2 cellular contexts compared by ENCODE assay signal in the genomic region with DNA sequence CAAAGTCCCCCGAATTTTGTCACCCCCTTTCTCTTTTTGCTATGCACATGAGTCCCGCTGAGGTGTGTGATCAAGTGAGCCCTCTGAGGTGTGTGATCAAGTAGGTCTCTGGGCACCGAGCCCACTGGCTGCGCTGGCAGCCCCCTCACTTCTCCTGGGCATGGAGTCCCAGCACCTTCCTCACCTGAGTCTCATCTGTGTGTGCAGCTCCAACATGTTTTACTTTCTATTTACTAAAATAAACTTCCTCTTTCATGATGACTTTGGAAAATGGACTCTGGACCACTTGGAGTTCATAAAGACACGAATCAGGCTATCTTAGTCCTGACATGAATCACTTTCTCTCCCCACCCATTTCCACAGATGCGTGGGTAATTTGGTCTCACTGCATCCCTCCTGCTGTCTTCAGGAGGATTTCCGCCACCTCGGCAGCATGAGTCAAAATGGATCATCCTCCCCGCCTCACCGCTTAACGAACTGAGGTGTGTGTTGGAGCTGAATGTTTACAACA.
TF ChIP-seq lines count a peak whose summit lies in the region.

No MANE protein-coding gene starts in this region.

TF ChIP-seq in WTC11, 78 proteins besides CTCF, POLR2A, EP300 and RAD21 (continued from another document):
- TF ChIP-seq FOXP4 (CRISPR knock-in tag; IDR thresholded peaks at IDR 0.05): no peak
- TF ChIP-seq, protein P1, sequence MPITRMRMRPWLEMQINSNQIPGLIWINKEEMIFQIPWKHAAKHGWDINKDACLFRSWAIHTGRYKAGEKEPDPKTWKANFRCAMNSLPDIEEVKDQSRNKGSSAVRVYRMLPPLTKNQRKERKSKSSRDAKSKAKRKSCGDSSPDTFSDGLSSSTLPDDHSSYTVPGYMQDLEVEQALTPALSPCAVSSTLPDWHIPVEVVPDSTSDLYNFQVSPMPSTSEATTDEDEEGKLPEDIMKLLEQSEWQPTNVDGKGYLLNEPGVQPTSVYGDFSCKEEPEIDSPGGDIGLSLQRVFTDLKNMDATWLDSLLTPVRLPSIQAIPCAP (CRISPR knock-in tag; IDR thresholded peaks at IDR 0.05): no peak

TF ChIP-seq in GM23338, 12 proteins besides CTCF, POLR2A, EP300 and RAD21 (continued from another document):
- TF ChIP-seq, protein P2, sequence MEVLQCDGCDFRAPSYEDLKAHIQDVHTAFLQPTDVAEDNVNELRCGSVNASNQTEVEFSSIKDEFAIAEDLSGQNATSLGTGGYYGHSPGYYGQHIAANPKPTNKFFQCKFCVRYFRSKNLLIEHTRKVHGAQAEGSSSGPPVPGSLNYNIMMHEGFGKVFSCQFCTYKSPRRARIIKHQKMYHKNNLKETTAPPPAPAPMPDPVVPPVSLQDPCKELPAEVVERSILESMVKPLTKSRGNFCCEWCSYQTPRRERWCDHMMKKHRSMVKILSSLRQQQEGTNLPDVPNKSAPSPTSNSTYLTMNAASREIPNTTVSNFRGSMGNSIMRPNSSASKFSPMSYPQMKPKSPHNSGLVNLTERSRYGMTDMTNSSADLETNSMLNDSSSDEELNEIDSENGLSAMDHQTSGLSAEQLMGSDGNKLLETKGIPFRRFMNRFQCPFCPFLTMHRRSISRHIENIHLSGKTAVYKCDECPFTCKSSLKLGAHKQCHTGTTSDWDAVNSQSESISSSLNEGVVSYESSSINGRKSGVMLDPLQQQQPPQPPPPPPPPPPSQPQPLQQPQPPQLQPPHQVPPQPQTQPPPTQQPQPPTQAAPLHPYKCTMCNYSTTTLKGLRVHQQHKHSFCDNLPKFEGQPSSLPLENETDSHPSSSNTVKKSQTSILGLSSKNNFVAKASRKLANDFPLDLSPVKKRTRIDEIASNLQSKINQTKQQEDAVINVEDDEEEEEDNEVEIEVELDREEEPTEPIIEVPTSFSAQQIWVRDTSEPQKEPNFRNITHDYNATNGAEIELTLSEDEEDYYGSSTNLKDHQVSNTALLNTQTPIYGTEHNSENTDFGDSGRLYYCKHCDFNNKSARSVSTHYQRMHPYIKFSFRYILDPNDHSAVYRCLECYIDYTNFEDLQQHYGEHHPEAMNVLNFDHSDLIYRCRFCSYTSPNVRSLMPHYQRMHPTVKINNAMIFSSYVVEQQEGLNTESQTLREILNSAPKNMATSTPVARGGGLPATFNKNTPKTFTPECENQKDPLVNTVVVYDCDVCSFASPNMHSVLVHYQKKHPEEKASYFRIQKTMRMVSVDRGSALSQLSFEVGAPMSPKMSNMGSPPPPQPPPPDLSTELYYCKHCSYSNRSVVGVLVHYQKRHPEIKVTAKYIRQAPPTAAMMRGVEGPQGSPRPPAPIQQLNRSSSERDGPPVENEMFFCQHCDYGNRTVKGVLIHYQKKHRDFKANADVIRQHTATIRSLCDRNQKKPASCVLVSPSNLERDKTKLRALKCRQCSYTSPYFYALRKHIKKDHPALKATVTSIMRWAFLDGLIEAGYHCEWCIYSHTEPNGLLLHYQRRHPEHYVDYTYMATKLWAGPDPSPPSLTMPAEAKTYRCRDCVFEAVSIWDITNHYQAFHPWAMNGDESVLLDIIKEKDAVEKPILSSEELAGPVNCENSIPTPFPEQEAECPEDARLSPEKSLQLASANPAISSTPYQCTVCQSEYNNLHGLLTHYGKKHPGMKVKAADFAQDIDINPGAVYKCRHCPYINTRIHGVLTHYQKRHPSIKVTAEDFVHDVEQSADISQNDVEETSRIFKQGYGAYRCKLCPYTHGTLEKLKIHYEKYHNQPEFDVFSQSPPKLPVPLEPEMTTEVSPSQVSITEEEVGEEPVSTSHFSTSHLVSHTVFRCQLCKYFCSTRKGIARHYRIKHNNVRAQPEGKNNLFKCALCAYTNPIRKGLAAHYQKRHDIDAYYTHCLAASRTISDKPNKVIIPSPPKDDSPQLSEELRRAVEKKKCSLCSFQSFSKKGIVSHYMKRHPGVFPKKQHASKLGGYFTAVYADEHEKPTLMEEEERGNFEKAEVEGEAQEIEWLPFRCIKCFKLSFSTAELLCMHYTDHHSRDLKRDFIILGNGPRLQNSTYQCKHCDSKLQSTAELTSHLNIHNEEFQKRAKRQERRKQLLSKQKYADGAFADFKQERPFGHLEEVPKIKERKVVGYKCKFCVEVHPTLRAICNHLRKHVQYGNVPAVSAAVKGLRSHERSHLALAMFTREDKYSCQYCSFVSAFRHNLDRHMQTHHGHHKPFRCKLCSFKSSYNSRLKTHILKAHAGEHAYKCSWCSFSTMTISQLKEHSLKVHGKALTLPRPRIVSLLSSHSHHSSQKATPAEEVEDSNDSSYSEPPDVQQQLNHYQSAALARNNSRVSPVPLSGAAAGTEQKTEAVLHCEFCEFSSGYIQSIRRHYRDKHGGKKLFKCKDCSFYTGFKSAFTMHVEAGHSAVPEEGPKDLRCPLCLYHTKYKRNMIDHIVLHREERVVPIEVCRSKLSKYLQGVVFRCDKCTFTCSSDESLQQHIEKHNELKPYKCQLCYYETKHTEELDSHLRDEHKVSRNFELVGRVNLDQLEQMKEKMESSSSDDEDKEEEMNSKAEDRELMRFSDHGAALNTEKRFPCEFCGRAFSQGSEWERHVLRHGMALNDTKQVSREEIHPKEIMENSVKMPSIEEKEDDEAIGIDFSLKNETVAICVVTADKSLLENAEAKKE (CRISPR knock-in tag; IDR thresholded peaks at IDR 0.05): no peak
- no peak for TF ChIP-seq STAT1 (IDR thresholded peaks at IDR 0.05; ENCODE audit: unreplicated experiment)
- TF ChIP-seq JUNB (IDR thresholded peaks at IDR 0.05; ENCODE audit: unreplicated experiment): no peak
- no peak for TF ChIP-seq ETS1 (IDR thresholded peaks at IDR 0.05)
- TF ChIP-seq NANOG (IDR thresholded peaks at IDR 0.05; ENCODE audit: borderline replicate concordance): no peak
